10 cellular contexts compared by ENCODE assay signal in genomic region chr4:46886711-46887110, GRCh38. TPM values are rescaled to one million over a fixed set of nuclear protein-coding genes. Genes with fewer than 3 reads are reported as not detected.
DNase-seq lines count a peak whose midpoint lies in the region; ATAC-seq, FAIRE-seq and TF ChIP-seq lines count a peak whose summit lies in the region.
"Had no signal": no experiment of that assay in that cellular context is flagged by ENCODE, and none has a peak within 500 bp of the region (broad histone marks: within the 10 kb centered on the region; RNA-seq: fewer than 3 reads in every experiment).

No MANE protein-coding gene starts in this region.

- no peak overlapping the region for H3K27ac ChIP-seq in left ventricle myocardium inferior (replicated peaks)

- H3K9me3 ChIP-seq in left ventricle myocardium inferior (replicated peaks): no peaks in the 10 kb centered on the region

- TF ChIP-seq CTCF in left ventricle myocardium inferior (IDR thresholded peaks at IDR 0.05; ENCODE audit: borderline replicate concordance) (peak; percentile 32), fibroblast of pulmonary artery (IDR thresholded peaks at IDR 0.05; ENCODE audit: low read length, missing control alignments) (peak; percentile 36)

- no peaks in the 10 kb centered on the region for H3K36me3 ChIP-seq in left ventricle myocardium inferior

- H3K4me1 ChIP-seq in left ventricle myocardium inferior: no peaks in the 10 kb centered on the region

- intact Hi-C loops in left ventricle myocardium inferior (cut with micrococcal nuclease): no loop called here
- intact Hi-C loops in Right ventricle myocardium superior (cut with DNase I): no loop called here

- no peak for FAIRE-seq in urothelium cell line (lab: Jason Lieb, UNC)
- no peak for FAIRE-seq in frontal cortex (lab: Jason Lieb, UNC)

- H3K4me3 ChIP-seq in left ventricle myocardium inferior (no peak overlapping the region), fibroblast of pulmonary artery (replicated peaks; ENCODE audit: low read depth, low read length) (no peak overlapping the region)

- H3K27me3 ChIP-seq in left ventricle myocardium inferior (ENCODE audit: low read depth): no peaks in the 10 kb centered on the region

- ATAC-seq in Right ventricle myocardium superior (ENCODE audit: poor library complexity) (no peak), HG03280 (IDR thresholded peaks at IDR 0.05; ENCODE audit: unreplicated experiment) (no peak)

- DNase-seq in left ventricle myocardium inferior: no peak
- DNase-seq in Right ventricle myocardium superior: no peak
- DNase-seq in RKO (ENCODE audit: low spot score): peak; percentile 58
- peak; percentile 21 for DNase-seq in fibroblast of pulmonary artery (ENCODE audit: low read depth)
- DNase-seq in urothelium cell line (ENCODE audit: low spot score): peak; percentile 25
- DNase-seq in NCI-H2196 (lab: John Stamatoyannopoulos, UW; ENCODE audit: unreplicated experiment): no peak
- no peak for DNase-seq in frontal cortex (ENCODE audit: low spot score in 2 of 2)
- DNase-seq: midbrain; NK-92 treated with Interleukin-12 subunit alpha and Interleukin-12 subunit beta, amount 100 ng/mL, for 24 hours had no signal

RNA-seq across cellular contexts. Expression of gene COX7B2, which starts 22.3 kb away (rescaled TPM):
- total RNA-seq in left ventricle myocardium inferior (not detected), Right ventricle myocardium superior (not detected), frontal cortex (not detected)

Comparison
In these comparisons a context has a peak if more than half of its experiments do, and no peak if none do; other contexts are left out.
1. DNase-seq: peak in RKO (single experiment), fibroblast of pulmonary artery (single experiment) and urothelium cell line (single experiment); none in left ventricle myocardium inferior (single experiment), Right ventricle myocardium superior (single experiment), NCI-H2196 (single experiment) and frontal cortex (0 of 2).